Comparison of ENCODE assay signal across 17 cellular contexts in genomic region chr10:44575601-44576380, GRCh38.
"Had no signal": no experiment of that assay in that cellular context is flagged by ENCODE, and none has a peak within 500 bp of the region (broad histone marks: within the 10 kb centered on the region; RNA-seq: fewer than 3 reads in every experiment).

No MANE protein-coding gene starts in this region.

- H3K4me3 ChIP-seq: gastrocnemius medialis, tibial artery had no signal

- H3K27ac ChIP-seq: tibial artery had no signal

- H3K4me1 ChIP-seq: gastrocnemius medialis had no signal

- H3K27me3 ChIP-seq: gastrocnemius medialis, tibial artery had no signal

- DNase-seq: activated B cell treated with CpG ODN at 0.5 μM for 24 hours; activated CD4-positive, alpha-beta T cell treated with anti-CD3 and anti-CD28 coated beads for 4 hours; activated CD4-positive, alpha-beta T cell treated with anti-CD3 and anti-CD28 coated beads, Interleukin-2, amount 50 U/mL, for 48 hours; activated CD8-positive, alpha-beta memory T cell treated with anti-CD3 and anti-CD28 coated beads, Interleukin-2, amount 50 U/mL, for 48 hours; activated naive CD4-positive, alpha-beta T cell treated with Interleukin-2 at 50 U/mL for 16 hours; activated naive CD8-positive, alpha-beta T cell treated with anti-CD3 and anti-CD28 coated beads for 36 hours; activated T-cell treated with anti-CD3 and anti-CD28 coated beads, Interleukin-2, amount 50 U/mL, for 4 hours; central memory CD4-positive, alpha-beta T cell; effector memory CD4-positive, alpha-beta T cell; gastrocnemius medialis; hypothalamus; naive B cell; stimulated activated CD4-positive, alpha-beta T cell treated with anti-CD3 and anti-CD28 coated beads, Interleukin-4, amount 100 ng/mL, for 24 hours; stimulated activated naive CD8-positive, alpha-beta T cell treated with anti-CD3 and anti-CD28 coated beads, Interleukin-15, Interleukin-2, amounts not matched to agents 100 U/mL and 50 U/mL, for 24 hours; substantia nigra; tibial artery had no signal

- H3K9me3 ChIP-seq: gastrocnemius medialis, tibial artery had no signal

- H3K36me3 ChIP-seq: gastrocnemius medialis, tibial artery had no signal

- ATAC-seq: esophagus mucosa; gastrocnemius medialis; stimulated activated naive CD8-positive, alpha-beta T cell treated with anti-CD3 and anti-CD28 coated beads, Interleukin-15, Interleukin-2, amounts not matched to agents 100 U/mL and 50 U/mL, for 24 hours had no signal
